In genomic region chr21:45590246-45590725, GRCh38 we compare ENCODE assay signal across 1 cellular context.
TF ChIP-seq lines count a peak whose summit lies in the region.

No MANE protein-coding gene starts in this region.

TF ChIP-seq in WTC11, 78 proteins besides CTCF, POLR2A, EP300 and RAD21:
- TF ChIP-seq ARID4B (CRISPR knock-in tag; IDR thresholded peaks at IDR 0.05; ENCODE audit: borderline replicate concordance), result no peak
- TF ChIP-seq ZNF317 (CRISPR knock-in tag; IDR thresholded peaks at IDR 0.05; ENCODE audit: borderline replicate concordance, low read depth), result 0 out of 2 replicates have a peak, but pooled peaks have one; percentile 7
- TF ChIP-seq FOXP4 (CRISPR knock-in tag; IDR thresholded peaks at IDR 0.05), result peak; percentile 23; the same call in 1 of the 2 replicates
- no peak; the same call in 1 of the 2 replicates for TF ChIP-seq MAX (CRISPR knock-in tag; IDR thresholded peaks at IDR 0.05)
- no peak for TF ChIP-seq ZNF532 (CRISPR knock-in tag; IDR thresholded peaks at IDR 0.05; ENCODE audit: borderline replicate concordance)
- TF ChIP-seq IRF1 (CRISPR knock-in tag; IDR thresholded peaks at IDR 0.05), result peak; percentile 55; the same call in 1 of the 2 replicates
- TF ChIP-seq HMGXB4 (CRISPR knock-in tag; IDR thresholded peaks at IDR 0.05), result 0 out of 2 replicates have a peak, but pooled peaks have one; percentile 10
- TF ChIP-seq EMX1 (CRISPR knock-in tag; IDR thresholded peaks at IDR 0.05), result no peak
- TF ChIP-seq ETV6 (CRISPR knock-in tag; IDR thresholded peaks at IDR 0.05), result peak; percentile 53; the same call in 1 of the 2 replicates
- TF ChIP-seq PRDM15 (CRISPR knock-in tag; IDR thresholded peaks at IDR 0.05), result no peak
- no peak for TF ChIP-seq TP53 (CRISPR knock-in tag; IDR thresholded peaks at IDR 0.05)
- no peak for TF ChIP-seq NFATC4 (CRISPR knock-in tag; IDR thresholded peaks at IDR 0.05)
- TF ChIP-seq E2F5 (CRISPR knock-in tag; IDR thresholded peaks at IDR 0.05), result peak; percentile 60; the same call in 1 of the 2 replicates
